14 cellular contexts compared by ENCODE assay signal in the genomic region with DNA sequence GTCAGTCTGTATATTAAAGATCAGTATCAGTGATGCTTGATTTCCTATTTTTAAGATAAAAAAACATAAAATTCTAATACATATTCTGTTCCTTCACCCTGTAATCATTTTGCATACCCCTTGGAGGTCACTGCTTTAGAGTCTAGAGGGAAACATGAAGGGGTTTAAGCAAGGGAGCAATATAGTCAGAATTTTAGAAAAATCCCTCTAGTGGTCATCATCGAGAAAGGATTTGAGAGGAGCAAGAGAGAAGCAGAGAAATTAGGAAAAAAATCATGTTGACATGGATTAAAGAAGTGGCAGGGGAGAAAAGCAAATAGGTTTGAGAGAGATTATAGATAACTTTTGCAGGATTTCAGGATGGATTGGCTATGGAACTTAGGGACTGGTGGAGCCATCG. TPM values are rescaled to one million over a fixed set of nuclear protein-coding genes. Genes with fewer than 3 reads are reported as not detected.
DNase-seq lines count a peak whose midpoint lies in the region; TF ChIP-seq lines count a peak whose summit lies in the region.
"Had no signal": no experiment of that assay in that cellular context is flagged by ENCODE, and none has a peak within 500 bp of the region (broad histone marks: within the 10 kb centered on the region; RNA-seq: fewer than 3 reads in every experiment).

No MANE protein-coding gene starts in this region.

- H3K9me3 ChIP-seq in H9 (ENCODE audit: control insufficient read depth, low read depth, low read length) (peaks cover 30% of the 10 kb centered on the region), SU-DHL-6 (ENCODE audit: insufficient read depth, low read length) (no peaks in the 10 kb centered on the region), hepatocyte (ENCODE audit: low read depth) (no peaks in the 10 kb centered on the region)
- H3K9me3 ChIP-seq: heart left ventricle had no signal

- peaks cover 0 to 4% of the 10 kb centered on the region in 2 experiments; a peak in 2 of 4 replicates for H3K4me1 Mint-ChIP-seq in H9
- peaks cover 14% of the 10 kb centered on the region for H3K4me1 Mint-ChIP-seq in activated naive CD8-positive, alpha-beta T cell treated with anti-CD3 and anti-CD28 coated beads for 36 hours
- H3K4me1 Mint-ChIP-seq: central memory CD8-positive, alpha-beta T cell had no signal

- H4K5ac ChIP-seq in H9 (ENCODE audit: insufficient read length, low read depth, low read length): no peak overlapping the region

- no peak overlapping the region for H3K27ac Mint-ChIP-seq in H9
- H3K27ac Mint-ChIP-seq in activated naive CD8-positive, alpha-beta T cell treated with anti-CD3 and anti-CD28 coated beads for 36 hours: no peak overlapping the region

- H3K4ac ChIP-seq in H9 (ENCODE audit: low read depth, low read length): no peak overlapping the region

- H3K36me3 ChIP-seq in SU-DHL-6 (ENCODE audit: low read length) (no peaks in the 10 kb centered on the region), hepatocyte (replicated peaks; ENCODE audit: insufficient read depth, low read depth) (no peaks in the 10 kb centered on the region)

- H3K27ac ChIP-seq in H9 (ENCODE audit: insufficient read length, low read depth, low read length) (no peak overlapping the region), SU-DHL-6 (ENCODE audit: low read depth, low read length) (no peak overlapping the region), hepatocyte (no peak overlapping the region)
- H3K27ac ChIP-seq: heart left ventricle had no signal

- H3K23ac ChIP-seq in H9 (ENCODE audit: insufficient read length, low read depth, low read length): no peak overlapping the region

- H2BK15ac ChIP-seq in H9 (ENCODE audit: low read depth, low read length): no peak overlapping the region

- H3K4me2 ChIP-seq in H9 (ENCODE audit: insufficient read depth, insufficient read length, low read length) (no peak overlapping the region), SU-DHL-6 (ENCODE audit: low read depth, low read length, poor library complexity, severe bottlenecking) (no peak overlapping the region), hepatocyte (no peak overlapping the region)

- no peak overlapping the region for H3K14ac ChIP-seq in H9 (ENCODE audit: insufficient read depth, low read length)

- no peak overlapping the region for H3K9ac ChIP-seq in H9 (ENCODE audit: extremely low read depth, insufficient read length, low read length)
- H3K9ac ChIP-seq in SU-DHL-6 (ENCODE audit: low read length): no peak overlapping the region

- H3K27me3 ChIP-seq in H9 (ENCODE audit: insufficient read depth, low read length) (no peaks in the 10 kb centered on the region), SU-DHL-6 (ENCODE audit: low read length) (no peaks in the 10 kb centered on the region), hepatocyte (no peaks in the 10 kb centered on the region)

- H3K18ac ChIP-seq in H9 (ENCODE audit: insufficient read length, low read depth, low read length): no peak overlapping the region

- no peak overlapping the region for H2AK5ac ChIP-seq in H9 (ENCODE audit: insufficient read length, low read length)

- H4K8ac ChIP-seq in H9 (replicated peaks; ENCODE audit: insufficient read length, low read depth, low read length): no peak overlapping the region

- H2BK12ac ChIP-seq in H9 (ENCODE audit: insufficient read length, low read depth, low read length): no peak overlapping the region

- H2AFZ ChIP-seq in H9 (ENCODE audit: low read length): no peak overlapping the region
- no peak overlapping the region for H2AFZ ChIP-seq in SU-DHL-6 (ENCODE audit: low read depth, low read length, severe bottlenecking)
- H2AFZ ChIP-seq in hepatocyte: no peak overlapping the region

- no peak overlapping the region for H3T11ph ChIP-seq in H9 (ENCODE audit: low read length)

- H2BK120ac ChIP-seq in H9 (ENCODE audit: low read depth, low read length, poor library complexity, severe bottlenecking): no peak overlapping the region

- H3K4me1 ChIP-seq in H9 (ENCODE audit: insufficient read depth, low read length) (no peaks in the 10 kb centered on the region), hepatocyte (ENCODE audit: insufficient read depth) (peaks cover 10% of the 10 kb centered on the region)

- no peak overlapping the region for H3K56ac ChIP-seq in H9 (ENCODE audit: insufficient read length, low read depth, low read length)

- H2BK20ac ChIP-seq in H9 (ENCODE audit: low read depth, low read length, poor library complexity, severe bottlenecking): no peak overlapping the region

- TF ChIP-seq CTCF in H9 (conservative IDR thresholded peaks at IDR 0.05) (peak; percentile 52), SU-DHL-6 (IDR thresholded peaks at IDR 0.05; ENCODE audit: insufficient read depth, low read length, poor library complexity, severe bottlenecking) (peak; percentile 14), hepatocyte (IDR thresholded peaks at IDR 0.05; ENCODE audit: poor library complexity) (peak; percentile 29)

- H3K79me2 ChIP-seq in H9 (ENCODE audit: insufficient read depth, low read length): no peaks in the 10 kb centered on the region
- H3K79me2 ChIP-seq in SU-DHL-6 (ENCODE audit: insufficient read depth, low read length): no peaks in the 10 kb centered on the region
- H3K79me2 ChIP-seq in hepatocyte: no peaks in the 10 kb centered on the region

- H2BK5ac ChIP-seq in H9 (ENCODE audit: insufficient read length, low read length): no peak overlapping the region

- DNase-seq in AML-193 (lab: John Stamatoyannopoulos, UW): peak; percentile 0 to 17
- DNase-seq in H9: no peak
- no peak for DNase-seq in hepatocyte (ENCODE audit: low spot score)
- no peak for DNase-seq in activated naive CD8-positive, alpha-beta T cell treated with anti-CD3 and anti-CD28 coated beads for 36 hours
- no peak for DNase-seq in NCI-H1436 (lab: John Stamatoyannopoulos, UW)
- no peak for DNase-seq in activated CD4-positive, alpha-beta T cell treated with anti-CD3 and anti-CD28 coated beads for 48 hours
- no peak for DNase-seq in NCI-H1105 (lab: John Stamatoyannopoulos, UW)
- DNase-seq: activated CD8-positive, alpha-beta memory T cell treated with anti-CD3 and anti-CD28 coated beads, Interleukin-2, amount 50 U/mL, for 4 hours; heart left ventricle; NCI-H510A treated with DMSO at 0.1 percent for 48 hours; stimulated activated naive CD8-positive, alpha-beta T cell treated with anti-CD3 and anti-CD28 coated beads, Interleukin-15, Interleukin-2, amounts not matched to agents 100 U/mL and 50 U/mL, for 24 hours had no signal

- H3K79me1 ChIP-seq in H9 (ENCODE audit: insufficient read depth, low read depth, low read length, poor library complexity, severe bottlenecking): no peaks in the 10 kb centered on the region

- no peak overlapping the region for H3K4me3 ChIP-seq in SU-DHL-6 (ENCODE audit: insufficient read depth, low read length, poor library complexity, severe bottlenecking)
- no peak overlapping the region for H3K4me3 ChIP-seq in hepatocyte
- H3K4me3 ChIP-seq: heart left ventricle had no signal

- H3K9me2 ChIP-seq in SU-DHL-6 (replicated peaks; ENCODE audit: insufficient read depth, low read length) (no peaks in the 10 kb centered on the region), hepatocyte (replicated peaks; ENCODE audit: insufficient read depth) (no peaks in the 10 kb centered on the region)

- H3K4me3 Mint-ChIP-seq in H9: no peak overlapping the region
- no peak overlapping the region for H3K4me3 Mint-ChIP-seq in activated naive CD8-positive, alpha-beta T cell treated with anti-CD3 and anti-CD28 coated beads for 36 hours
- H3K4me3 Mint-ChIP-seq: central memory CD8-positive, alpha-beta T cell had no signal

- H4K20me1 ChIP-seq in H9 (ENCODE audit: control insufficient read depth, insufficient read depth, insufficient read length) (no peaks in the 10 kb centered on the region), SU-DHL-6 (ENCODE audit: low read depth, low read length) (no peaks in the 10 kb centered on the region), hepatocyte (ENCODE audit: insufficient read depth, poor library complexity, severe bottlenecking) (no peaks in the 10 kb centered on the region)

- no CpG with 5 or more reads among the region's 2 CpGs for WGBS in H9 (ENCODE audit: extremely low coverage, insufficient read length, low lambda C conversion rate)
- WGBS in hepatocyte (ENCODE audit: low lambda C conversion rate, missing lambda C conversion rate): 55% methylated on average over 2 of the region's 2 CpGs

- H4K91ac ChIP-seq in H9 (ENCODE audit: insufficient read length, low read depth, low read length): no peak overlapping the region

- H3F3A ChIP-seq in SU-DHL-6 (ENCODE audit: insufficient read depth): no peaks in the 10 kb centered on the region

- H3K9me3 Mint-ChIP-seq in H9: peaks cover 24 to 33% of the 10 kb centered on the region in 2 experiments
- H3K9me3 Mint-ChIP-seq in activated naive CD8-positive, alpha-beta T cell treated with anti-CD3 and anti-CD28 coated beads for 36 hours: no peaks in the 10 kb centered on the region
- H3K9me3 Mint-ChIP-seq: central memory CD8-positive, alpha-beta T cell had no signal

- no peaks in the 10 kb centered on the region for H3K23me2 ChIP-seq in H9 (ENCODE audit: insufficient read length, low read depth, low read length, poor library complexity, severe bottlenecking)

- no peaks in the 10 kb centered on the region; the same call in 1 of the 2 replicates for H3K27me3 Mint-ChIP-seq in H9 (ENCODE audit: low read depth)
- no peaks in the 10 kb centered on the region for H3K27me3 Mint-ChIP-seq in activated naive CD8-positive, alpha-beta T cell treated with anti-CD3 and anti-CD28 coated beads for 36 hours
- H3K27me3 Mint-ChIP-seq: central memory CD8-positive, alpha-beta T cell had no signal

- peaks cover 7 to 14% (median 9%) of the 10 kb centered on the region in 3 experiments for H3K36me3 Mint-ChIP-seq in H9 (ENCODE audit: insufficient read depth in 1 of 3, low read depth in 3 of 3)
- peaks cover 7% of the 10 kb centered on the region for H3K36me3 Mint-ChIP-seq in activated naive CD8-positive, alpha-beta T cell treated with anti-CD3 and anti-CD28 coated beads for 36 hours

RNA-seq across cellular contexts. Expression of gene APEX2, which starts 11.1 kb away (rescaled TPM):
- total RNA-seq in H9 (2021) (28.5 and 29.0 TPM in 2 replicates), hepatocyte (11.5 and 13.8 TPM in 2 replicates)
- polyA plus RNA-seq in hepatocyte: 19.1 and 19.9 TPM in 2 replicates
- total RNA-seq in activated naive CD8-positive, alpha-beta T cell treated with anti-CD3 and anti-CD28 coated beads for 36 hours: 10 to 100 TPM; 41.7 to 41.8 TPM

RNA-seq across cellular contexts. Expression of gene PFKFB1, which starts 17.3 kb away (rescaled TPM):
- total RNA-seq in H9 (2021) (0.31 and 0.55 TPM in 2 replicates), hepatocyte (1.5 and 2.1 TPM in 2 replicates)
- 0.59 and 1.4 TPM in 2 replicates for polyA plus RNA-seq in hepatocyte
- under 1 TPM; 0.54 to 0.86 TPM for total RNA-seq in activated naive CD8-positive, alpha-beta T cell treated with anti-CD3 and anti-CD28 coated beads for 36 hours

RNA-seq across cellular contexts. Expression of gene ALAS2, which starts 19.5 kb away (rescaled TPM):
- total RNA-seq in H9 (2021): not detected in 2 replicates
- 0.36 TPM in 1 of 2 replicates, not detected in the other for total RNA-seq in hepatocyte
- not detected in 2 replicates for polyA plus RNA-seq in hepatocyte
- not detected for total RNA-seq in activated naive CD8-positive, alpha-beta T cell treated with anti-CD3 and anti-CD28 coated beads for 36 hours
- total RNA-seq: T-helper 2 cell treated with Interferon-gamma antibody and Interleukin-4, amounts not matched to agents 100 ng/mL and 5 ng/mL, for 36 hours had no signal

Comparison
In these comparisons a context has a peak if more than half of its experiments do, and no peak if none do; other contexts are left out.
1. DNase-seq: peak in AML-193 (2 of 2); none in H9 (single experiment), hepatocyte (single experiment), activated naive CD8-positive, alpha-beta T cell treated with anti-CD3 and anti-CD28 coated beads for 36 hours (single experiment), NCI-H1436 (single experiment), activated CD4-positive, alpha-beta T cell treated with anti-CD3 and anti-CD28 coated beads for 48 hours (single experiment) and NCI-H1105 (single experiment).
2. Peak in every context shown above with its lines, with median percentiles within 50 percentile points of each other: CTCF ChIP-seq.